20 cellular contexts compared by ENCODE assay signal in the genomic region with DNA sequence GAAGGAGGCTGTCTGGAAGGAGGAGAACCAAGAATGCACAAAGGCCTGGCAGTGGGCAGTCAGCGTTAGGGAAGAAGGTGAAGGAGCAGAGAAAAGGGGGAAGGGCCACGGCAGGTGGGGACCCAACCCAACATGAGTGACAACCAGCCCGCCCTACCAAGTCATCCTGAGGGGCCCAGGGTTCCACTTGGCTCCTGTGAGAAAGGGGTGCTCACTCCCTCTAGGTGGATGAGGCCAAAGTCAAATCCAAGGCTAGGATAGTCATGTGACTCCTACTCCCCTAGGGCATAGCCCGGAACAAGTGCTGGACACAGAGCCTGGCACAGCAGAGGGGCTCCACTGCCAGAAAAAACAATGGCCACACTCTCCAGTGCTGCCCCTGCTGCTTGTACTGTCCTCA. TPM values are rescaled to one million over a fixed set of nuclear protein-coding genes. Genes with fewer than 3 reads are reported as not detected.
DNase-seq lines count a peak whose midpoint lies in the region; ATAC-seq and TF ChIP-seq lines count a peak whose summit lies in the region.
"Had no signal": no experiment of that assay in that cellular context is flagged by ENCODE, and none has a peak within 500 bp of the region (broad histone marks: within the 10 kb centered on the region; RNA-seq: fewer than 3 reads in every experiment).

No MANE protein-coding gene starts in this region.

- no peak overlapping the region for H3K27ac ChIP-seq in spleen
- H3K27ac ChIP-seq: BLaER1, HL-60 had no signal

- no peak overlapping the region for H3K4me3 ChIP-seq in spleen
- H3K4me3 ChIP-seq: BLaER1, GM23338 had no signal

- POLR2A ChIA-PET in activated CD4-positive, alpha-beta memory T cell treated with anti-CD3 and anti-CD28 coated beads, Interleukin-2, amount 10 ng/mL, durations not matched to agents 7 days and 5 days (lab: Charles Lee), result interaction anchor here (1.1 kb wide), 1 partner anchor 15 kb away, joined by 3 read pairs; no protein-coding TSS in a partner anchor

- no peaks in the 10 kb centered on the region for H3K9me3 Mint-ChIP-seq in activated CD4-positive, alpha-beta memory T cell treated with anti-CD3 and anti-CD28 coated beads, Interleukin-2, amount 10 ng/mL, durations not matched to agents 7 days and 5 days
- H3K9me3 Mint-ChIP-seq: GM23338 had no signal

- H3K4me1 Mint-ChIP-seq in activated CD4-positive, alpha-beta memory T cell treated with anti-CD3 and anti-CD28 coated beads, Interleukin-2, amount 10 ng/mL, durations not matched to agents 7 days and 5 days, result peaks cover 27% of the 10 kb centered on the region

- 79 to 96% (median 89%) methylated on average over 4 of the region's 4 CpGs for WGBS in spleen, 5 donors

- no peaks in the 10 kb centered on the region for H3K27me3 Mint-ChIP-seq in activated CD4-positive, alpha-beta memory T cell treated with anti-CD3 and anti-CD28 coated beads, Interleukin-2, amount 10 ng/mL, durations not matched to agents 7 days and 5 days

- no peak for ATAC-seq in Right ventricle myocardium superior (ENCODE audit: poor library complexity)
- no peak for ATAC-seq in Right ventricle myocardium inferior
- ATAC-seq: GM23338 had no signal

- CTCF ChIA-PET in activated CD4-positive, alpha-beta memory T cell treated with anti-CD3 and anti-CD28 coated beads, Interleukin-2, amount 10 ng/mL, durations not matched to agents 7 days and 5 days (lab: Charles Lee), result no interaction called here

- TF ChIP-seq CTCF in spleen (IDR thresholded peaks at IDR 0.05 in 8 of 11, conservative IDR thresholded peaks at IDR 0.05 in 3 of 11), result no peak

- peaks cover 20 to 34% (median 31%) of the 10 kb centered on the region in 6 donors for H3K4me1 ChIP-seq in spleen

- no peak overlapping the region for H3K27ac Mint-ChIP-seq in activated CD4-positive, alpha-beta memory T cell treated with anti-CD3 and anti-CD28 coated beads, Interleukin-2, amount 10 ng/mL, durations not matched to agents 7 days and 5 days
- H3K27ac Mint-ChIP-seq: CD14-positive monocyte, GM23338 had no signal

- peaks cover 0 to 8% (median 0%) of the 10 kb centered on the region in 6 donors for H3K36me3 ChIP-seq in spleen

- DNase-seq in Right ventricle myocardium superior, result peak; percentile 44
- no peak for DNase-seq in Right ventricle myocardium inferior (ENCODE audit: missing footprints)
- DNase-seq in midbrain (lab: John Stamatoyannopoulos, UW), result peak; percentile 53
- DNase-seq in spleen, result peak; percentile 61
- DNase-seq in activated CD4-positive, alpha-beta memory T cell treated with anti-CD3 and anti-CD28 coated beads, Interleukin-2, amount 10 ng/mL, durations not matched to agents 7 days and 5 days, result no peak
- DNase-seq in NCI-H748 (lab: John Stamatoyannopoulos, UW; ENCODE audit: unreplicated experiment), result no peak
- DNase-seq in HT-29 (ENCODE audit: low spot score), result no peak
- DNase-seq: 8988T; CD4-positive, alpha-beta memory T cell; DMS153; DMS79; GDM1; HCEC 1CT had no signal

- H3K36me3 Mint-ChIP-seq in activated CD4-positive, alpha-beta memory T cell treated with anti-CD3 and anti-CD28 coated beads, Interleukin-2, amount 10 ng/mL, durations not matched to agents 7 days and 5 days (ENCODE audit: low read depth), result peaks cover 3% of the 10 kb centered on the region

- no peak overlapping the region for H3K4me3 Mint-ChIP-seq in activated CD4-positive, alpha-beta memory T cell treated with anti-CD3 and anti-CD28 coated beads, Interleukin-2, amount 10 ng/mL, durations not matched to agents 7 days and 5 days
- H3K4me3 Mint-ChIP-seq: CD14-positive monocyte, GM23338 had no signal

- intact Hi-C loops in Right ventricle myocardium superior (cut with DNase I), result no loop called here
- intact Hi-C loops in Right ventricle myocardium inferior (cut with DNase I), result loop anchor here (5.0 kb wide), 1 partner anchor 353 kb away; a partner anchor contains a TSS
- intact Hi-C loops in spleen (cut with DNase I; ENCODE audit: low total_unique reads), result no loop called here

- H3K9me3 ChIP-seq in spleen, result no peaks in the 10 kb centered on the region
- H3K9me3 ChIP-seq: BLaER1 had no signal

- no peaks in the 10 kb centered on the region for H3K27me3 ChIP-seq in spleen (replicated peaks in 1 of 7)
- H3K27me3 ChIP-seq: BLaER1 had no signal

- no peak for TF ChIP-seq POLR2A in spleen (IDR thresholded peaks at IDR 0.05)

RNA-seq across cellular contexts. Expression of a gene that starts 2.2 kb away (rescaled TPM):
- 29.7 TPM for total RNA-seq in Right ventricle myocardium superior
- 29.9 TPM for total RNA-seq in Right ventricle myocardium inferior
- 10 to 100 TPM; 40.4 to 60.7 (median 51.3) TPM for total RNA-seq in spleen
- 10 to 100 TPM in 2 of 3 donors, 1 to 10 TPM in 1; 9.5 to 26.0 (median 11.8) TPM for polyA plus RNA-seq in spleen
- 10 to 100 TPM; 29.7 to 30.8 TPM for total RNA-seq in activated CD4-positive, alpha-beta memory T cell treated with anti-CD3 and anti-CD28 coated beads, Interleukin-2, amount 10 ng/mL, durations not matched to agents 7 days and 5 days
- total RNA-seq in HT-29 (2014; rRNA removed; shearing (Covaris generic)), result 105 and 114 TPM in 2 replicates

RNA-seq across cellular contexts. Expression of a gene that starts 6.7 kb away (rescaled TPM):
- total RNA-seq in Right ventricle myocardium superior (not detected), Right ventricle myocardium inferior (not detected), spleen (not detected)
- under 1 TPM in 2 of 3 donors, not detected in 1; 0.03 to 0.06 TPM for polyA plus RNA-seq in spleen
- total RNA-seq in activated CD4-positive, alpha-beta memory T cell treated with anti-CD3 and anti-CD28 coated beads, Interleukin-2, amount 10 ng/mL, durations not matched to agents 7 days and 5 days, result not detected
- not detected in 2 replicates for total RNA-seq in HT-29 (2014; rRNA removed; shearing (Covaris generic))
- total RNA-seq: A673; CD4-positive, alpha-beta memory T cell; Daoy; GM23338 had no signal
- polyA plus RNA-seq: AG04450; CD14-positive monocyte; CD4-positive, alpha-beta memory T cell; GM23338 had no signal

RNA-seq across cellular contexts. Expression of a gene that starts 20.1 kb away (rescaled TPM):
- total RNA-seq in Right ventricle myocardium superior (6.7 TPM), Right ventricle myocardium inferior (8.8 TPM), spleen (10 to 100 TPM; 13.4 to 21.3 (median 16.4) TPM)
- polyA plus RNA-seq in spleen, result 10 to 100 TPM; 13.2 to 17.3 (median 16.9) TPM
- 10 to 100 TPM; 16.3 to 18.3 TPM for total RNA-seq in activated CD4-positive, alpha-beta memory T cell treated with anti-CD3 and anti-CD28 coated beads, Interleukin-2, amount 10 ng/mL, durations not matched to agents 7 days and 5 days
- 18.1 and 23.4 TPM in 2 replicates for total RNA-seq in HT-29 (2014; rRNA removed; shearing (Covaris generic))

RNA-seq across cellular contexts. Expression of a gene that starts 25.7 kb away (rescaled TPM):
- total RNA-seq in Right ventricle myocardium superior, result not detected
- total RNA-seq in Right ventricle myocardium inferior, result not detected
- total RNA-seq in spleen, result not detected
- not detected for polyA plus RNA-seq in spleen
- total RNA-seq in activated CD4-positive, alpha-beta memory T cell treated with anti-CD3 and anti-CD28 coated beads, Interleukin-2, amount 10 ng/mL, durations not matched to agents 7 days and 5 days, result not detected
- total RNA-seq in HT-29 (2014; rRNA removed; shearing (Covaris generic)), result not detected in 2 replicates
- total RNA-seq: A673; CD4-positive, alpha-beta memory T cell; Daoy; GM23338 had no signal
- polyA plus RNA-seq: AG04450; CD14-positive monocyte; CD4-positive, alpha-beta memory T cell; GM23338 had no signal

RNA-seq across cellular contexts. Expression of a gene that starts 54.2 kb away (rescaled TPM):
- total RNA-seq in Right ventricle myocardium superior (26.6 TPM), Right ventricle myocardium inferior (28.7 TPM), spleen (10 to 100 TPM; 32.5 to 47.5 (median 36.0) TPM)
- 10 to 100 TPM; 23.5 to 59.7 (median 26.1) TPM for polyA plus RNA-seq in spleen
- 10 to 100 TPM; 62.3 to 63.2 TPM for total RNA-seq in activated CD4-positive, alpha-beta memory T cell treated with anti-CD3 and anti-CD28 coated beads, Interleukin-2, amount 10 ng/mL, durations not matched to agents 7 days and 5 days
- total RNA-seq in HT-29 (2014; rRNA removed; shearing (Covaris generic)), result 462 and 466 TPM in 2 replicates

Comparison
In these comparisons a context has a peak if more than half of its experiments do, and no peak if none do; other contexts are left out.
1. DNase-seq: peak in Right ventricle myocardium superior (single experiment), midbrain (single experiment) and spleen (single experiment); none in Right ventricle myocardium inferior (single experiment), activated CD4-positive, alpha-beta memory T cell treated with anti-CD3 and anti-CD28 coated beads, Interleukin-2, amount 10 ng/mL, durations not matched to agents 7 days and 5 days (single experiment), NCI-H748 (single experiment) and HT-29 (single experiment).